In the genomic region with DNA sequence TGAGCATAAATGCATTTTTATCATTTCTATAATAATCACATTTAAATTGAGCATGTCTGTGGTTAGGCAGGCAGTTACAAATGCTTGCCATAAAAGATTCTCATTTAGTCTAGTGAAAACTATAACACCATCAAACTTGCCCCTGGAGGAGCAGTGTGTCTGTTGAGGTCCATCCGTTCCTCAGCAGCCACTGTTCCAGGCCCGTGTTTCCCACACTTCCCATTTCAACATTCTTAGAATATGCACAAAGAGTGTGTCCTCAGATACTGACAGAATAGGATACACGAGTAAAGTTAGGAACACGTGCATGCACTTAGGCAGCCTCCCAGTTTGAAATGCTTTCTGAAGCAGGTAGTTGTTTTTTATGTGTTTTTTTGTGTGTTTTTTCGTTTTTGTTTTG, we compare ENCODE assay signal across 25 cellular contexts. TPM values are rescaled to one million over a fixed set of nuclear protein-coding genes. Genes with fewer than 3 reads are reported as not detected.
DNase-seq lines count a peak whose midpoint lies in the region; ATAC-seq and TF ChIP-seq lines count a peak whose summit lies in the region.
"Had no signal": no experiment of that assay in that cellular context is flagged by ENCODE, and none has a peak within 500 bp of the region (broad histone marks: within the 10 kb centered on the region; RNA-seq: fewer than 3 reads in every experiment).

No MANE protein-coding gene starts in this region.

- no peaks in the 10 kb centered on the region for H3K9me3 Mint-ChIP-seq in natural killer cell
- H3K9me3 Mint-ChIP-seq in natural killer cell treated with Interleukin-12 subunit alpha and Interleukin-12 subunit beta and Interleukin-15 and Interleukin-18, amount 100 ng/mL, for 72 hours, result no peaks in the 10 kb centered on the region
- H3K9me3 Mint-ChIP-seq in activated T-cell treated with anti-CD3 and anti-CD28 coated beads, Interleukin-2, amount 50 U/mL, for 72 hours, result no peaks in the 10 kb centered on the region
- no peaks in the 10 kb centered on the region for H3K9me3 Mint-ChIP-seq in T-helper 2 cell treated with Interferon-gamma antibody and Interleukin-4, amounts not matched to agents 5 μg/mL and 100 μg/mL, for 36 hours
- H3K9me3 Mint-ChIP-seq: dendritic cell treated with granulocyte-macrophage colony-stimulating factor and Interleukin-4, amounts not matched to agents 40 ng/mL and 50 ng/mL, for 4 days; nephron had no signal

- peaks cover 69 to 74% of the 10 kb centered on the region in 2 donors for H3K4me1 Mint-ChIP-seq in natural killer cell
- peaks cover 52 to 64% of the 10 kb centered on the region in 2 donors for H3K4me1 Mint-ChIP-seq in natural killer cell treated with Interleukin-12 subunit alpha and Interleukin-12 subunit beta and Interleukin-15 and Interleukin-18, amount 100 ng/mL, for 72 hours (ENCODE audit: low read depth in 2 of 2)
- peaks cover 99% of the 10 kb centered on the region for H3K4me1 Mint-ChIP-seq in activated T-cell treated with anti-CD3 and anti-CD28 coated beads, Interleukin-2, amount 50 U/mL, for 72 hours (ENCODE audit: low read depth)
- peaks cover 72% of the 10 kb centered on the region for H3K4me1 Mint-ChIP-seq in T-helper 2 cell treated with Interferon-gamma antibody and Interleukin-4, amounts not matched to agents 5 μg/mL and 100 μg/mL, for 36 hours (ENCODE audit: low read depth)

- in situ Hi-C loops in ACHN (cut with HindIII; ENCODE audit: low pct_ligation_motif_present, low pct_unique_long_range_greater_than_20kb, low sequenced_read_pairs), result no loop called here

- DNase-seq in natural killer cell, result no peak
- no peak for DNase-seq in natural killer cell treated with Interleukin-12 subunit alpha and Interleukin-12 subunit beta and Interleukin-15 and Interleukin-18, amount 100 ng/mL, for 72 hours (ENCODE audit: low spot score)
- peak; percentile 14 for DNase-seq in MV-4-11 (lab: John Stamatoyannopoulos, UW)
- no peak for DNase-seq in activated T-cell treated with anti-CD3 and anti-CD28 coated beads, Interleukin-2, amount 50 U/mL, for 72 hours
- DNase-seq in KG1 (lab: John Stamatoyannopoulos, UW), result no peak
- no peak for DNase-seq in ACHN
- DNase-seq in T-helper 2 cell treated with Interferon-gamma antibody and Interleukin-4, amounts not matched to agents 5 μg/mL and 100 μg/mL, for 36 hours (ENCODE audit: low spot score), result no peak
- DNase-seq: activated CD4-positive, alpha-beta T cell treated with anti-CD3 and anti-CD28 coated beads, Interleukin-2, amount 50 U/mL, for 48 hours; activated CD4-positive, CD25-positive, alpha-beta regulatory T cell; activated naive CD4-positive, alpha-beta T cell treated with anti-CD3 and anti-CD28 coated beads, Interleukin-2, amount 50 U/mL, for 16 hours; central memory CD4-positive, alpha-beta T cell; esophagus squamous epithelium; foreskin melanocyte; heart right ventricle; midbrain; NCI-H1436 treated with DMSO at 0.1 percent for 48 hours; NCI-H446 treated with DMSO at 0.1 percent for 48 hours; stimulated activated CD4-positive, alpha-beta T cell treated with anti-CD3 and anti-CD28 coated beads, Interleukin-1b, Interleukin-23, amount 100 ng/mL, for 48 hours; stimulated activated CD8-positive, alpha-beta memory T cell treated with anti-CD3 and anti-CD28 coated beads, Interleukin-4, amount 100 ng/mL, for 48 hours; upper lobe of left lung had no signal

- no peak overlapping the region for H3K27ac Mint-ChIP-seq in natural killer cell
- H3K27ac Mint-ChIP-seq in natural killer cell treated with Interleukin-12 subunit alpha and Interleukin-12 subunit beta and Interleukin-15 and Interleukin-18, amount 100 ng/mL, for 72 hours, result no peak overlapping the region
- H3K27ac Mint-ChIP-seq in activated T-cell treated with anti-CD3 and anti-CD28 coated beads, Interleukin-2, amount 50 U/mL, for 72 hours, result peak overlapping the region; percentile 72
- no peak overlapping the region for H3K27ac Mint-ChIP-seq in T-helper 2 cell treated with Interferon-gamma antibody and Interleukin-4, amounts not matched to agents 5 μg/mL and 100 μg/mL, for 36 hours
- H3K27ac Mint-ChIP-seq: dendritic cell treated with granulocyte-macrophage colony-stimulating factor and Interleukin-4, amounts not matched to agents 40 ng/mL and 50 ng/mL, for 4 days; nephron had no signal

- ATAC-seq in natural killer cell, result no peak
- ATAC-seq in natural killer cell treated with Interleukin-12 subunit alpha and Interleukin-12 subunit beta and Interleukin-15 and Interleukin-18, amount 100 ng/mL, for 72 hours, result no peak
- no peak for ATAC-seq in activated T-cell treated with anti-CD3 and anti-CD28 coated beads, Interleukin-2, amount 50 U/mL, for 72 hours (replicated peaks in 1 of 2)
- ATAC-seq: GM12878, HCT116, heart right ventricle, K562 had no signal

- no peaks in the 10 kb centered on the region for H3K27me3 Mint-ChIP-seq in natural killer cell (ENCODE audit: low read depth in 2 of 2)
- no peaks in the 10 kb centered on the region for H3K27me3 Mint-ChIP-seq in natural killer cell treated with Interleukin-12 subunit alpha and Interleukin-12 subunit beta and Interleukin-15 and Interleukin-18, amount 100 ng/mL, for 72 hours
- H3K27me3 Mint-ChIP-seq in activated T-cell treated with anti-CD3 and anti-CD28 coated beads, Interleukin-2, amount 50 U/mL, for 72 hours (ENCODE audit: low read depth), result no peaks in the 10 kb centered on the region
- H3K27me3 Mint-ChIP-seq in T-helper 2 cell treated with Interferon-gamma antibody and Interleukin-4, amounts not matched to agents 5 μg/mL and 100 μg/mL, for 36 hours (ENCODE audit: low read depth), result no peaks in the 10 kb centered on the region
- H3K27me3 Mint-ChIP-seq: dendritic cell treated with granulocyte-macrophage colony-stimulating factor and Interleukin-4, amounts not matched to agents 40 ng/mL and 50 ng/mL, for 4 days had no signal

- H3K4me3 Mint-ChIP-seq in natural killer cell, result peak overlapping the region; percentile 9
- H3K4me3 Mint-ChIP-seq in natural killer cell treated with Interleukin-12 subunit alpha and Interleukin-12 subunit beta and Interleukin-15 and Interleukin-18, amount 100 ng/mL, for 72 hours, result no peak overlapping the region
- peak overlapping the region in 1 of 2 donors; percentile 18 for H3K4me3 Mint-ChIP-seq in activated T-cell treated with anti-CD3 and anti-CD28 coated beads, Interleukin-2, amount 50 U/mL, for 72 hours
- H3K4me3 Mint-ChIP-seq in T-helper 2 cell treated with Interferon-gamma antibody and Interleukin-4, amounts not matched to agents 5 μg/mL and 100 μg/mL, for 36 hours, result no peak overlapping the region
- H3K4me3 Mint-ChIP-seq: dendritic cell treated with granulocyte-macrophage colony-stimulating factor and Interleukin-4, amounts not matched to agents 40 ng/mL and 50 ng/mL, for 4 days; nephron had no signal

- intact Hi-C loops in natural killer cell (cut with micrococcal nuclease), result no loop called here

- H3K36me3 Mint-ChIP-seq in natural killer cell, result no peaks in the 10 kb centered on the region
- H3K36me3 Mint-ChIP-seq in natural killer cell treated with Interleukin-12 subunit alpha and Interleukin-12 subunit beta and Interleukin-15 and Interleukin-18, amount 100 ng/mL, for 72 hours, result no peaks in the 10 kb centered on the region
- H3K36me3 Mint-ChIP-seq in activated T-cell treated with anti-CD3 and anti-CD28 coated beads, Interleukin-2, amount 50 U/mL, for 72 hours (ENCODE audit: insufficient read depth in 2 of 2), result peaks cover 4 to 6% of the 10 kb centered on the region in 2 donors
- peaks cover 20% of the 10 kb centered on the region for H3K36me3 Mint-ChIP-seq in T-helper 2 cell treated with Interferon-gamma antibody and Interleukin-4, amounts not matched to agents 5 μg/mL and 100 μg/mL, for 36 hours (ENCODE audit: low read depth)

- TF ChIP-seq CTCF in natural killer cell (IDR thresholded peaks at IDR 0.05), result no peak

RNA-seq across cellular contexts. Expression of gene NCK2, which starts 39.9 kb away (rescaled TPM):
- total RNA-seq in natural killer cell, result 10 to 100 TPM; 34.1 to 50.8 (median 43.0) TPM
- total RNA-seq in natural killer cell treated with Interleukin-12 subunit alpha and Interleukin-12 subunit beta and Interleukin-15 and Interleukin-18, amount 100 ng/mL, for 72 hours, result 10 to 100 TPM; 44.7 to 47.4 TPM
- 100 to 1,000 TPM; 159 to 161 TPM for total RNA-seq in activated T-cell treated with anti-CD3 and anti-CD28 coated beads, Interleukin-2, amount 50 U/mL, for 72 hours
